Comparison of ENCODE assay signal across 8 cellular contexts in the genomic region with DNA sequence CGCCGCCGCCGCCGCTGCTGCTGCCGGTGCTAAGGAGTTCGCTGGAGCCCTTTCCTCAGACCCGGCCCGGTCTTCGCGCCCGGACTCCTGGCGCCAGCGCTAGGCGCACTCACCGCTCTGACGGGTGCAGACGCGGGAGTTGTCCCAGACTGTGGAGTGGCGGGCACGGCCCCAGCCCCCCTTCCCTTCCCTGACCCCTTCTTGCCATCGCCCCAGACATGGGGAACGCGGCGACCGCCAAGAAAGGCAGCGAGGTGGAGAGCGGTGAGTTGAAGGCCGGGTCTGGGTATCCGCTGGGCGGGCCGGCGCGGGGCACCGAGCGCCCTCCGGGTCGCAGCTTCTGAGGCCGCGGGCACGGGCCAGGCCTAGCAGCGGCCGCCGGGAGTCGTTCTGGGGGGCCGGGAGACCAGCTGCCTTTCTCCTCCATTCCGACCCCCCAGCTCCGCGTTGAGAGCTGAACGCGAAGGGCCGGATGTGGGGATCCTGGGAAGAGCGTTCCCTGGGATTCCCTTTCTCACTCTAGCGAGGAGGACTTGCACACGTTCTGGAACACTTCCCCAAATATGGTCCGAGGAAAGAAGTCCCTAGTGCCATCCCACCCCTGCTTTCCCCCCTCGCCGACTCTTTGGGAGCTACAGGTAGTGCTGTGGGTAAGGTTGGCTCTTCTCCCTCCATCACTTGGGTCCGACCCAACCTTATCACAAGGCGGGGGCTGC.
DNase-seq lines count a peak whose midpoint lies in the region; ATAC-seq, FAIRE-seq and TF ChIP-seq lines count a peak whose summit lies in the region.

No MANE protein-coding gene starts in this region.

- H3K4me3 ChIP-seq in choroid plexus epithelial cell (ENCODE audit: low read depth, low read length) (peak overlapping the region; percentile 79), HepG2 (replicated peaks in 1 of 3; ENCODE audit: insufficient read depth in 1 of 3, low read depth in 2 of 3, low read length in 3 of 3) (peak overlapping the region; percentile 89 to 99 (median 92)), stomach smooth muscle (ENCODE audit: low read length in 2 of 2) (peak overlapping the region; percentile 88 to 94)

- H3K9me3 ChIP-seq in HepG2 (ENCODE audit: low read length) (no peaks in the 10 kb centered on the region), stomach smooth muscle (ENCODE audit: control insufficient read depth in 2 of 2, low read length in 2 of 2) (no peaks in the 10 kb centered on the region)

- peaks cover 26% of the 10 kb centered on the region for H3K4me1 ChIP-seq in HepG2 (ENCODE audit: insufficient read depth, low read length)
- H3K4me1 ChIP-seq in stomach smooth muscle (ENCODE audit: control insufficient read depth, insufficient read depth, low read length): peaks cover 16% of the 10 kb centered on the region

- in situ Hi-C loops in HepG2 (cut with HindIII; ENCODE audit: extremely low pct_ligation_motif_present, low pct_unique_long_range_greater_than_20kb): no loop called here

- peaks cover 17% of the 10 kb centered on the region for H3K79me2 ChIP-seq in HepG2 (ENCODE audit: insufficient read depth, low read length)

- POLR2A ChIA-PET in HepG2 (lab: Yijun Ruan, JAX): interaction anchor here (1.5 kb wide), 2 partner anchors 428 to 496 kb away, joined by 4 to 7 read pairs; a partner anchor contains a TSS

- H3K27ac ChIP-seq in HepG2 (ENCODE audit: extremely low read length, insufficient read depth, low read length): peak overlapping the region; percentile 70
- peak overlapping the region; percentile 37 for H3K27ac ChIP-seq in stomach smooth muscle (ENCODE audit: low read length)

- peak overlapping the region; percentile 92 for H3K9ac ChIP-seq in HepG2 (ENCODE audit: insufficient read depth, low read depth, low read length)
- peak overlapping the region; percentile 60 to 70 for H3K9ac ChIP-seq in stomach smooth muscle (ENCODE audit: low read length in 2 of 2)

- no peaks in the 10 kb centered on the region for H4K20me1 ChIP-seq in HepG2 (ENCODE audit: insufficient read depth, low read length)

- H3K36me3 ChIP-seq in HepG2 (replicated peaks in 1 of 2; ENCODE audit: control insufficient read depth in 1 of 2, insufficient read depth in 2 of 2, low read length in 2 of 2) (no peaks in the 10 kb centered on the region), stomach smooth muscle (ENCODE audit: control insufficient read depth in 2 of 2, insufficient read depth in 2 of 2, low read length in 2 of 2) (no peaks in the 10 kb centered on the region)

- 2% methylated on average over 10 of the region's 60 CpGs for WGBS in HepG2 (ENCODE audit: low lambda C conversion rate)

- TF ChIP-seq RAD21 in HepG2 (CRISPR knock-in tag; IDR thresholded peaks at IDR 0.05): no peak

- peak overlapping the region; percentile 81 for H3K4me2 ChIP-seq in HepG2 (ENCODE audit: low read depth, low read length)

- peak; percentile 42 for ATAC-seq in GM18873 (IDR thresholded peaks at IDR 0.05; ENCODE audit: low FRiP score, unreplicated experiment)
- peak; percentile 45 for ATAC-seq in HG03066 (IDR thresholded peaks at IDR 0.05; ENCODE audit: low read depth, unreplicated experiment)
- peak; percentile 69 for ATAC-seq in HepG2

- no peak for TF ChIP-seq CTCF in choroid plexus epithelial cell (conservative IDR thresholded peaks at IDR 0.05; ENCODE audit: low read depth, low read length)
- TF ChIP-seq CTCF in HepG2 (CRISPR knock-in tag; IDR thresholded peaks at IDR 0.05): no peak

- FAIRE-seq in HepG2 (lab: Jason Lieb, UNC): no peak

- H3K27me3 ChIP-seq in HepG2 (ENCODE audit: control insufficient read depth in 1 of 2, insufficient read depth in 2 of 2, low read length in 2 of 2): no peaks in the 10 kb centered on the region
- H3K27me3 ChIP-seq in stomach smooth muscle (ENCODE audit: control insufficient read depth in 1 of 2, insufficient read depth in 2 of 2, low read length in 2 of 2): no peaks in the 10 kb centered on the region

- intact Hi-C loops in HepG2 (cut with micrococcal nuclease; ENCODE audit: unreplicated experiment): loop anchor here (1.0 to 10.0 kb wide), 5 partner anchors 11 to 494 kb away; a partner anchor contains a TSS

- no peak for TF ChIP-seq POLR2A in HepG2 (IDR thresholded peaks at IDR 0.05; ENCODE audit: insufficient read depth in 1 of 2, low read depth in 2 of 2, low read length in 2 of 2)

- no peak for TF ChIP-seq EP300 in HepG2 (IDR thresholded peaks at IDR 0.05; ENCODE audit: low read depth in 2 of 2, low read length in 2 of 2)
- TF ChIP-seq EP300 in HepG2 (CRISPR knock-in tag; IDR thresholded peaks at IDR 0.05; ENCODE audit: borderline replicate concordance): no peak

- BruUV-seq in HepG2 (replicated peaks; lab: Mats Ljungman, UMichigan): no TSS peak

- peak overlapping the region; percentile 57 for H2AFZ ChIP-seq in HepG2 (ENCODE audit: low read length)

- DNase-seq in COLO668 (lab: John Stamatoyannopoulos, UW; ENCODE audit: unreplicated experiment): peak; percentile 79
- peak; percentile 50 for DNase-seq in OCI-M1 (lab: John Stamatoyannopoulos, UW)
- peak; percentile 28 for DNase-seq in choroid plexus epithelial cell (ENCODE audit: low read depth)
- DNase-seq in HepG2 (ENCODE audit: low spot score): no peak
- no peak for DNase-seq in activated effector memory CD4-positive, alpha-beta T cell treated with Interleukin-2 at 50 U/mL for 16 hours

- CTCF ChIA-PET in HepG2 (lab: Yijun Ruan, JAX; ENCODE audit: low intra/inter-chr PET ratio, low total read pairs): no interaction called here

TF ChIP-seq in HepG2, 621 proteins besides CTCF, POLR2A, EP300 and RAD21 (continues in another document):
- TF ChIP-seq NRL (CRISPR knock-in tag; IDR thresholded peaks at IDR 0.05; ENCODE audit: borderline replicate concordance): 0 out of 2 replicates have a peak, but pooled peaks have one; percentile 43
- no peak for TF ChIP-seq RFX5 (IDR thresholded peaks at IDR 0.05; ENCODE audit: low read depth, low read length)
- no peak for TF ChIP-seq ZNF564 (CRISPR knock-in tag; IDR thresholded peaks at IDR 0.05)
- peak; percentile 20; the same call in 1 of the 2 replicates for TF ChIP-seq ZNF768 (CRISPR knock-in tag; IDR thresholded peaks at IDR 0.05)
- no peak; the same call in 1 of the 2 replicates for TF ChIP-seq IRX3 (CRISPR knock-in tag; IDR thresholded peaks at IDR 0.05; ENCODE audit: borderline replicate concordance, low read depth)
- TF ChIP-seq TRIM24 (CRISPR knock-in tag; IDR thresholded peaks at IDR 0.05): no peak
- no peak for TF ChIP-seq KDM6A (CRISPR knock-in tag; IDR thresholded peaks at IDR 0.05; ENCODE audit: low read depth)
- no peak for TF ChIP-seq SRSF1 (optimal IDR thresholded peaks at IDR 0.05; ENCODE audit: low read depth, low read length)
- peak; percentile 32; the same call in 1 of the 2 replicates for TF ChIP-seq ZNF598 (CRISPR knock-in tag; IDR thresholded peaks at IDR 0.05; ENCODE audit: borderline replicate concordance)
- TF ChIP-seq TARDBP (CRISPR knock-in tag; IDR thresholded peaks at IDR 0.05): no peak
- no peak for TF ChIP-seq HOXA3 (CRISPR knock-in tag; IDR thresholded peaks at IDR 0.05)
- 0 out of 2 replicates have a peak, but pooled peaks have one; percentile 49 for TF ChIP-seq ZNF674 (CRISPR knock-in tag; IDR thresholded peaks at IDR 0.05; ENCODE audit: low read depth)
- TF ChIP-seq, protein P1, sequence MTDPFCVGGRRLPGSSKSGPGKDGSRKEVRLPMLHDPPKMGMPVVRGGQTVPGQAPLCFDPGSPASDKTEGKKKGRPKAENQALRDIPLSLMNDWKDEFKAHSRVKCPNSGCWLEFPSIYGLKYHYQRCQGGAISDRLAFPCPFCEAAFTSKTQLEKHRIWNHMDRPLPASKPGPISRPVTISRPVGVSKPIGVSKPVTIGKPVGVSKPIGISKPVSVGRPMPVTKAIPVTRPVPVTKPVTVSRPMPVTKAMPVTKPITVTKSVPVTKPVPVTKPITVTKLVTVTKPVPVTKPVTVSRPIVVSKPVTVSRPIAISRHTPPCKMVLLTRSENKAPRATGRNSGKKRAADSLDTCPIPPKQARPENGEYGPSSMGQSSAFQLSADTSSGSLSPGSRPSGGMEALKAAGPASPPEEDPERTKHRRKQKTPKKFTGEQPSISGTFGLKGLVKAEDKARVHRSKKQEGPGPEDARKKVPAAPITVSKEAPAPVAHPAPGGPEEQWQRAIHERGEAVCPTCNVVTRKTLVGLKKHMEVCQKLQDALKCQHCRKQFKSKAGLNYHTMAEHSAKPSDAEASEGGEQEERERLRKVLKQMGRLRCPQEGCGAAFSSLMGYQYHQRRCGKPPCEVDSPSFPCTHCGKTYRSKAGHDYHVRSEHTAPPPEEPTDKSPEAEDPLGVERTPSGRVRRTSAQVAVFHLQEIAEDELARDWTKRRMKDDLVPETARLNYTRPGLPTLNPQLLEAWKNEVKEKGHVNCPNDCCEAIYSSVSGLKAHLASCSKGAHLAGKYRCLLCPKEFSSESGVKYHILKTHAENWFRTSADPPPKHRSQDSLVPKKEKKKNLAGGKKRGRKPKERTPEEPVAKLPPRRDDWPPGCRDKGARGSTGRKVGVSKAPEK (CRISPR knock-in tag; IDR thresholded peaks at IDR 0.05; ENCODE audit: borderline replicate concordance): no peak
- TF ChIP-seq NONO (IDR thresholded peaks at IDR 0.05): no peak
- TF ChIP-seq NONO (CRISPR knock-in tag; conservative IDR thresholded peaks at IDR 0.05): no peak
- TF ChIP-seq ZNF326 (CRISPR knock-in tag; IDR thresholded peaks at IDR 0.05; ENCODE audit: borderline replicate concordance): no peak

Comparison
In these comparisons a context has a peak if more than half of its experiments do, and no peak if none do; other contexts are left out.
1. DNase-seq: peak in COLO668 (single experiment), OCI-M1 (single experiment) and choroid plexus epithelial cell (single experiment); none in HepG2 (single experiment) and activated effector memory CD4-positive, alpha-beta T cell treated with Interleukin-2 at 50 U/mL for 16 hours (single experiment).
2. Peak in every context shown above with its lines, with median percentiles within 50 percentile points of each other: ATAC-seq and H3K4me3 ChIP-seq.